17 cellular contexts compared by ENCODE assay signal in genomic region chr17:38625482-38625881, GRCh38. TPM values are rescaled to one million over a fixed set of nuclear protein-coding genes. Genes with fewer than 3 reads are reported as not detected.
DNase-seq lines count a peak whose midpoint lies in the region; ATAC-seq and TF ChIP-seq lines count a peak whose summit lies in the region.
"Had no signal": no experiment of that assay in that cellular context is flagged by ENCODE, and none has a peak within 500 bp of the region (broad histone marks: within the 10 kb centered on the region; RNA-seq: fewer than 3 reads in every experiment).

No MANE protein-coding gene starts in this region.

- H3K4me1 ChIP-seq in BLaER1 treated with 17β-estradiol and CSF1 and Interleukin-3, amounts not matched to agents 10 nM and 100 nM = peaks cover 8 to 15% (median 10%) of the 10 kb centered on the region in 10 experiments; a peak in 17 of 20 replicates
- no peaks in the 10 kb centered on the region for H3K4me1 ChIP-seq in A673 (ENCODE audit: insufficient read depth, low read length, poor library complexity, severe bottlenecking)

- no peaks in the 10 kb centered on the region for H3K36me3 ChIP-seq in BLaER1 treated with 17β-estradiol and CSF1 and Interleukin-3, amounts not matched to agents 10 nM and 100 nM
- H3K36me3 ChIP-seq in A673 (ENCODE audit: insufficient read depth, low read length, poor library complexity, severe bottlenecking) = no peaks in the 10 kb centered on the region

- H3K9me3 ChIP-seq in BLaER1 treated with 17β-estradiol and CSF1 and Interleukin-3, amounts not matched to agents 10 nM and 100 nM (replicated peaks in 1 of 11) = peaks cover 0 to 10% (median 6%) of the 10 kb centered on the region in 11 experiments; a peak in 8 of 22 replicates
- no peaks in the 10 kb centered on the region for H3K9me3 ChIP-seq in A673 (ENCODE audit: low read depth, low read length, poor library complexity, severe bottlenecking)
- H3K9me3 ChIP-seq: Caco-2 had no signal

- H3K27ac ChIP-seq in BLaER1 treated with 17β-estradiol and CSF1 and Interleukin-3, amounts not matched to agents 10 nM and 100 nM = no peak overlapping the region; a peak in 1 of 22 replicates
- H3K27ac ChIP-seq in A673 (ENCODE audit: low read depth, low read length, poor library complexity, severe bottlenecking) = no peak overlapping the region

- H3K9ac ChIP-seq in BLaER1 treated with 17β-estradiol and CSF1 and Interleukin-3, amounts not matched to agents 10 nM and 100 nM = no peak overlapping the region

- peak overlapping the region; percentile 34 for H3K4me3 Mint-ChIP-seq in activated T-helper 17 cell treated with anti-CD3 and anti-CD28 coated beads, Interleukin-2, amount 50 U/mL, for 72 hours
- H3K4me3 Mint-ChIP-seq in stimulated activated memory B cell treated with anti-CD40 and anti-IgM and Interleukin-4, amounts not matched to agents 10 μg/mL and 1 μg/mL and 100 μg/mL, for 72 hours = no peak overlapping the region
- H3K4me3 Mint-ChIP-seq: GM23338, H9, HFFc6 had no signal

- H3K4me3 ChIP-seq in BLaER1 treated with 17β-estradiol and CSF1 and Interleukin-3, amounts not matched to agents 10 nM and 100 nM = no peak overlapping the region
- H3K4me3 ChIP-seq in GM12865 (ENCODE audit: low read depth, low read length) (peak overlapping the region; percentile 25; the same call in 1 of the 2 replicates), A673 (ENCODE audit: low read depth, low read length, poor library complexity, severe bottlenecking) (no peak overlapping the region)
- H3K4me3 ChIP-seq: GM23338 had no signal

- intact Hi-C loops in A673 (cut with micrococcal nuclease; ENCODE audit: unreplicated experiment) = no loop called here

- no peaks in the 10 kb centered on the region for H3K9me3 Mint-ChIP-seq in activated T-helper 17 cell treated with anti-CD3 and anti-CD28 coated beads, Interleukin-2, amount 50 U/mL, for 72 hours
- peaks cover 6% of the 10 kb centered on the region for H3K9me3 Mint-ChIP-seq in stimulated activated memory B cell treated with anti-CD40 and anti-IgM and Interleukin-4, amounts not matched to agents 10 μg/mL and 1 μg/mL and 100 μg/mL, for 72 hours
- H3K9me3 Mint-ChIP-seq: CD4-positive, alpha-beta memory T cell; HFFc6 had no signal

- POLR2A ChIA-PET in A673 (lab: Charles Lee; ENCODE audit: low non-redundant PET) = no interaction called here

- H3K4me1 Mint-ChIP-seq in activated T-helper 17 cell treated with anti-CD3 and anti-CD28 coated beads, Interleukin-2, amount 50 U/mL, for 72 hours = no peaks in the 10 kb centered on the region
- peaks cover 13% of the 10 kb centered on the region for H3K4me1 Mint-ChIP-seq in stimulated activated memory B cell treated with anti-CD40 and anti-IgM and Interleukin-4, amounts not matched to agents 10 μg/mL and 1 μg/mL and 100 μg/mL, for 72 hours

- 0 out of 22 replicates have a peak, but pooled peaks cover 0 to 4% (median 0%) of the 10 kb centered on the region in 11 experiments for H3K27me3 ChIP-seq in BLaER1 treated with 17β-estradiol and CSF1 and Interleukin-3, amounts not matched to agents 10 nM and 100 nM
- H3K27me3 ChIP-seq in A673 (replicated peaks; ENCODE audit: insufficient read depth, low read depth, low read length, poor library complexity) = no peaks in the 10 kb centered on the region

- TF ChIP-seq CTCF in GM12865 (IDR thresholded peaks at IDR 0.05; ENCODE audit: insufficient read depth, low read depth, low read length, missing control alignments) = no peak
- TF ChIP-seq CTCF in A673 (conservative IDR thresholded peaks at IDR 0.05; ENCODE audit: low read depth, low read length) = no peak

- no peaks in the 10 kb centered on the region for H3K36me3 Mint-ChIP-seq in activated T-helper 17 cell treated with anti-CD3 and anti-CD28 coated beads, Interleukin-2, amount 50 U/mL, for 72 hours (ENCODE audit: low read depth)
- H3K36me3 Mint-ChIP-seq in stimulated activated memory B cell treated with anti-CD40 and anti-IgM and Interleukin-4, amounts not matched to agents 10 μg/mL and 1 μg/mL and 100 μg/mL, for 72 hours = no peaks in the 10 kb centered on the region
- H3K36me3 Mint-ChIP-seq: CD4-positive, alpha-beta memory T cell had no signal

- peaks cover 22% of the 10 kb centered on the region for H3K27me3 Mint-ChIP-seq in activated T-helper 17 cell treated with anti-CD3 and anti-CD28 coated beads, Interleukin-2, amount 50 U/mL, for 72 hours
- H3K27me3 Mint-ChIP-seq in stimulated activated memory B cell treated with anti-CD40 and anti-IgM and Interleukin-4, amounts not matched to agents 10 μg/mL and 1 μg/mL and 100 μg/mL, for 72 hours = peaks cover 51% of the 10 kb centered on the region

- no peak overlapping the region for H3K27ac Mint-ChIP-seq in activated T-helper 17 cell treated with anti-CD3 and anti-CD28 coated beads, Interleukin-2, amount 50 U/mL, for 72 hours
- H3K27ac Mint-ChIP-seq in stimulated activated memory B cell treated with anti-CD40 and anti-IgM and Interleukin-4, amounts not matched to agents 10 μg/mL and 1 μg/mL and 100 μg/mL, for 72 hours = peak overlapping the region; percentile 29
- H3K27ac Mint-ChIP-seq: B cell, GM23338, H9, HFFc6 had no signal

- peak overlapping the region in 10 of 11 experiments; percentile 0 to 48 (median 40); a peak in 9 of 22 replicates for H3K4me2 ChIP-seq in BLaER1 treated with 17β-estradiol and CSF1 and Interleukin-3, amounts not matched to agents 10 nM and 100 nM
- H3K4me2 ChIP-seq: GM23338 had no signal

- CTCF ChIA-PET in A673 (lab: Charles Lee) = no interaction called here

- ATAC-seq in activated T-helper 17 cell treated with anti-CD3 and anti-CD28 coated beads, Interleukin-2, amount 50 U/mL, for 72 hours (replicated peaks) = no peak
- no peak for ATAC-seq in stimulated activated memory B cell treated with anti-CD40 and anti-IgM and Interleukin-4, amounts not matched to agents 10 μg/mL and 1 μg/mL and 100 μg/mL, for 72 hours
- no peak for ATAC-seq in HG03135 (IDR thresholded peaks at IDR 0.05; ENCODE audit: unreplicated experiment)
- ATAC-seq: GM23338 had no signal

- no peaks in the 10 kb centered on the region for H4K20me1 ChIP-seq in BLaER1 treated with 17β-estradiol and CSF1 and Interleukin-3, amounts not matched to agents 10 nM and 100 nM

- no peak for DNase-seq in GM12865 (ENCODE audit: low read depth)
- DNase-seq in A673 (ENCODE audit: low spot score) = no peak
- no peak for DNase-seq in HCEC 1CT
- DNase-seq: C1 segment of cervical spinal cord, Caco-2, DMS153, EL, GDM1, H9, HFFc6 had no signal

- BruUV-seq in A673 (replicated peaks; lab: Mats Ljungman, UMichigan) = no TSS peak

RNA-seq across cellular contexts. Expression of gene SRCIN1, which starts 19.7 kb away (rescaled TPM):
- total RNA-seq in activated T-helper 17 cell treated with anti-CD3 and anti-CD28 coated beads, Interleukin-2, amount 50 U/mL, for 72 hours = under 1 TPM in 1 of 2 donors, not detected in 1; 0.71 TPM
- 1.6 and 3.5 TPM in 2 replicates for total RNA-seq in A673 (2021)
- total RNA-seq: HFFc6 had no signal

RNA-seq across cellular contexts. Expression of gene EPOP, which starts 49.3 kb away (rescaled TPM):
- total RNA-seq in activated T-helper 17 cell treated with anti-CD3 and anti-CD28 coated beads, Interleukin-2, amount 50 U/mL, for 72 hours = 10 to 100 TPM; 29.6 to 39.1 TPM
- 4.0 and 5.9 TPM in 2 replicates for total RNA-seq in A673 (2021)
